ENCODE assay signal across 12 cellular contexts in the genomic region with DNA sequence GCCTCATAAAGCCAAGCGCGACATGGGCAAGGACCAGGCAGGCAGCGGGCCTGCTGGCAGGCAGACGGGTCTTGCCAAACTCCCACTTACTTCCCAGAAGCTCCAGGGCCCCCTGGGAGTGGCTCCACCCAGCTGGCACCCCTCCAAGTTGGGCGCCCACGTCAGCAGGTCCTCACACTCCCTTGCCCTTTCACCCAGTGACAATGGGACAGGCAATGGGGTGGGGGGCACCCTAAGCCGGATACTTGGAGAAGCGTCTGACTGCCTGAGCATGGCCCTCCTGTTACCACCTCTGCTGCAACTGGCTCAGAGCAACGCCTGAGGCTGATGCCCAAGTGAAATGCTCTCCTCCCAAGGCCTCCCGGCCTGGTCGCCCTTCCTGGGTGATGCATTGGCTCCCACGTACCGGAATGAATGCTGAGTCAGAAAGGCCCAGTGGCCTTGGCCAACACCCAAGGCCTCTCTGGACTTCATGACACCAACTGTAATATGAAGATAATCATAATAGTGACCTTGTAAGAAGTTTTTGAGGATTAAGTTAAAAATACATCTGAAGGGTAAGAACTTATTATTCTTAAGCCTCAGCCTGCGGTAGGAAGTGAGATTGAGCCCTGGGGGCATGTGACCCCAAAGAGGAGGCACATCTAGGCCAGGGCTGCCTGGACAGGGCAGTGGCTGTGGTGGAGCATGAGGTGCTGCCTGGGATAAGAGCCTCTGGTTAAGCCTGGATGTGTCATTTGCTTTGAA. TPM values are rescaled to one million over a fixed set of nuclear protein-coding genes. Genes with fewer than 3 reads are reported as not detected.
A peak's percentile ranks its signal among the peaks of the same experiment; 100 is the strongest.
DNase-seq lines count a peak whose midpoint lies in the region; ATAC-seq and TF ChIP-seq lines count a peak whose summit lies in the region.
"Had no signal": no experiment of that assay in that cellular context is flagged by ENCODE, and none has a peak within 500 bp of the region (broad histone marks: within the 10 kb centered on the region; RNA-seq: fewer than 3 reads in every experiment).

No MANE protein-coding gene starts in this region.

- CTCF ChIA-PET in PC-9 (lab: Charles Lee) = no interaction called here
- CTCF ChIA-PET in CD8-positive, alpha-beta T cell (lab: Charles Lee) = no interaction called here

- TF ChIP-seq POLR2A in esophagus squamous epithelium (IDR thresholded peaks at IDR 0.05) = no peak

- H3K27me3 Mint-ChIP-seq in CD8-positive, alpha-beta T cell (ENCODE audit: low read depth) = peaks cover 9% of the 10 kb centered on the region

- H3K9me2 ChIP-seq in PC-9 (ENCODE audit: insufficient read depth) = no peaks in the 10 kb centered on the region

- no peaks in the 10 kb centered on the region for H3K36me3 Mint-ChIP-seq in CD8-positive, alpha-beta T cell

- DNase-seq in AG09309 (ENCODE audit: low read depth) = peak; percentile 61
- DNase-seq in PC-9 = peak; percentile 83 to 92
- no peak for DNase-seq in esophagus squamous epithelium (lab: John Stamatoyannopoulos, UW)
- peak; percentile 42 for DNase-seq in non-pigmented ciliary epithelial cell (ENCODE audit: low read depth)
- DNase-seq in KBM-7 = no peak
- no peak for DNase-seq in CD8-positive, alpha-beta T cell
- DNase-seq: activated gamma-delta T cell treated with Interleukin-2 at 50 U/mL for 16 hours; NCI-H748 treated with DMSO at 0.1 percent for 48 hours; stimulated activated naive CD4-positive, alpha-beta T cell had no signal

- H3K79me2 ChIP-seq in PC-9 (ENCODE audit: low read depth) = no peaks in the 10 kb centered on the region

- peak overlapping the region; percentile 83 for H3K27ac ChIP-seq in PC-9
- peak overlapping the region; percentile 18 to 82 (median 60) for H3K27ac ChIP-seq in esophagus squamous epithelium
- no peak overlapping the region for H3K27ac ChIP-seq in CD8-positive, alpha-beta T cell (ENCODE audit: low read depth, low read length)

- no peaks in the 10 kb centered on the region for H3K9me3 ChIP-seq in PC-9 (ENCODE audit: insufficient read depth, low read depth)
- no peaks in the 10 kb centered on the region for H3K9me3 ChIP-seq in esophagus squamous epithelium
- no peaks in the 10 kb centered on the region for H3K9me3 ChIP-seq in CD8-positive, alpha-beta T cell (ENCODE audit: low read length)

- ATAC-seq in GM21529 (IDR thresholded peaks at IDR 0.05; ENCODE audit: unreplicated experiment) (no peak), HG02870 (IDR thresholded peaks at IDR 0.05; ENCODE audit: unreplicated experiment) (no peak)
- no peak for ATAC-seq in CD8-positive, alpha-beta T cell

- H3K4me2 ChIP-seq in PC-9 = peak overlapping the region; percentile 59

- H3K4me1 ChIP-seq in PC-9 (replicated peaks; ENCODE audit: insufficient read depth) (peaks cover 61% of the 10 kb centered on the region), esophagus squamous epithelium (peaks cover 13 to 64% (median 39%) of the 10 kb centered on the region in 3 donors)
- H3K4me1 ChIP-seq in CD8-positive, alpha-beta T cell (ENCODE audit: insufficient read depth, low read length) = no peaks in the 10 kb centered on the region

- no peaks in the 10 kb centered on the region for H4K20me1 ChIP-seq in PC-9 (ENCODE audit: insufficient read depth)

- H3K4me3 ChIP-seq in AG09309 (ENCODE audit: control insufficient read depth, low read depth, low read length) = no peak overlapping the region
- H3K4me3 ChIP-seq in PC-9 = no peak overlapping the region
- H3K4me3 ChIP-seq in esophagus squamous epithelium = no peak overlapping the region
- no peak overlapping the region for H3K4me3 ChIP-seq in CD8-positive, alpha-beta T cell (ENCODE audit: low read depth, low read length)

- H3K27me3 ChIP-seq in PC-9 (ENCODE audit: insufficient read depth, low read depth) (no peaks in the 10 kb centered on the region), esophagus squamous epithelium (peaks cover 0 to 23% (median 0%) of the 10 kb centered on the region in 4 donors)
- H3K27me3 ChIP-seq in CD8-positive, alpha-beta T cell (ENCODE audit: insufficient read depth, low read length) = no peaks in the 10 kb centered on the region

- H3K36me3 ChIP-seq in PC-9 (ENCODE audit: low read depth) = no peaks in the 10 kb centered on the region
- H3K36me3 ChIP-seq in esophagus squamous epithelium = no peaks in the 10 kb centered on the region
- H3K36me3 ChIP-seq in CD8-positive, alpha-beta T cell (ENCODE audit: insufficient read depth, low read length) = no peaks in the 10 kb centered on the region

- peaks cover 3% of the 10 kb centered on the region for H3K4me1 Mint-ChIP-seq in CD8-positive, alpha-beta T cell (ENCODE audit: low read depth)

- H2AFZ ChIP-seq in PC-9 = no peak overlapping the region

- no TSS peak for BruUV-seq in PC-9 (replicated peaks; lab: Mats Ljungman, UMichigan)

- POLR2A ChIA-PET in PC-9 (lab: Charles Lee; ENCODE audit: unreplicated experiment) = no interaction called here
- POLR2A ChIA-PET in CD8-positive, alpha-beta T cell (lab: Charles Lee) = no interaction called here

- TF ChIP-seq CTCF in AG09309 (IDR thresholded peaks at IDR 0.05; ENCODE audit: control insufficient read depth, insufficient read depth, low read depth, low read length, missing control alignments) (no peak), PC-9 (conservative IDR thresholded peaks at IDR 0.05) (no peak), esophagus squamous epithelium (IDR thresholded peaks at IDR 0.05) (no peak)
- TF ChIP-seq CTCF in CD8-positive, alpha-beta T cell (IDR thresholded peaks at IDR 0.05) = no peak

- no peak overlapping the region for H3K4me3 Mint-ChIP-seq in CD8-positive, alpha-beta T cell

- intact Hi-C loops in PC-9 (cut with micrococcal nuclease; ENCODE audit: unreplicated experiment) = no loop called here
- intact Hi-C loops in esophagus squamous epithelium (cut with DNase I) = no loop called here
- intact Hi-C loops in CD8-positive, alpha-beta T cell (cut with DNase I, micrococcal nuclease) = no loop called here

- peaks cover 48% of the 10 kb centered on the region for H3F3A ChIP-seq in PC-9 (ENCODE audit: insufficient read depth, low read depth)

- H3K27ac Mint-ChIP-seq in CD8-positive, alpha-beta T cell = no peak overlapping the region

- H3K9me3 Mint-ChIP-seq in CD8-positive, alpha-beta T cell = no peaks in the 10 kb centered on the region

- in situ Hi-C loops in KBM-7 (cut with MboI; ENCODE audit: low pct_unique_long_range_greater_than_20kb, low sequenced_read_pairs) = no loop called here

- WGBS in esophagus squamous epithelium, 2 donors = 38 to 53% methylated on average over 7 to 8 of the region's 14 CpGs

RNA-seq across cellular contexts. Expression of gene KCNK3, which starts 31.7 kb away (rescaled TPM):
- total RNA-seq in PC-9 (2021) = 0.08 TPM in 1 of 2 replicates, not detected in the other
- 1 to 10 TPM in 1 of 4 donors, under 1 TPM in 3; 0.66 to 1.6 (median 0.84) TPM for total RNA-seq in esophagus squamous epithelium
- total RNA-seq in CD8-positive, alpha-beta T cell = not detected
- total RNA-seq: lung microvascular endothelial cell had no signal

RNA-seq across cellular contexts. Expression of gene SLC35F6, which starts 39.9 kb away (rescaled TPM):
- total RNA-seq in PC-9 (2021) (28.0 and 39.1 TPM in 2 replicates), esophagus squamous epithelium (10 to 100 TPM; 39.6 to 61.4 (median 48.0) TPM)
- 10 to 100 TPM; 30.4 to 30.7 TPM for total RNA-seq in CD8-positive, alpha-beta T cell

Comparison
In these comparisons a context has a peak if more than half of its experiments do, and no peak if none do; other contexts are left out.
1. DNase-seq: peak in AG09309 (single experiment), PC-9 (2 of 2) and non-pigmented ciliary epithelial cell (single experiment); none in esophagus squamous epithelium (single experiment), KBM-7 (single experiment) and CD8-positive, alpha-beta T cell (0 of 7).